In the genomic region with DNA sequence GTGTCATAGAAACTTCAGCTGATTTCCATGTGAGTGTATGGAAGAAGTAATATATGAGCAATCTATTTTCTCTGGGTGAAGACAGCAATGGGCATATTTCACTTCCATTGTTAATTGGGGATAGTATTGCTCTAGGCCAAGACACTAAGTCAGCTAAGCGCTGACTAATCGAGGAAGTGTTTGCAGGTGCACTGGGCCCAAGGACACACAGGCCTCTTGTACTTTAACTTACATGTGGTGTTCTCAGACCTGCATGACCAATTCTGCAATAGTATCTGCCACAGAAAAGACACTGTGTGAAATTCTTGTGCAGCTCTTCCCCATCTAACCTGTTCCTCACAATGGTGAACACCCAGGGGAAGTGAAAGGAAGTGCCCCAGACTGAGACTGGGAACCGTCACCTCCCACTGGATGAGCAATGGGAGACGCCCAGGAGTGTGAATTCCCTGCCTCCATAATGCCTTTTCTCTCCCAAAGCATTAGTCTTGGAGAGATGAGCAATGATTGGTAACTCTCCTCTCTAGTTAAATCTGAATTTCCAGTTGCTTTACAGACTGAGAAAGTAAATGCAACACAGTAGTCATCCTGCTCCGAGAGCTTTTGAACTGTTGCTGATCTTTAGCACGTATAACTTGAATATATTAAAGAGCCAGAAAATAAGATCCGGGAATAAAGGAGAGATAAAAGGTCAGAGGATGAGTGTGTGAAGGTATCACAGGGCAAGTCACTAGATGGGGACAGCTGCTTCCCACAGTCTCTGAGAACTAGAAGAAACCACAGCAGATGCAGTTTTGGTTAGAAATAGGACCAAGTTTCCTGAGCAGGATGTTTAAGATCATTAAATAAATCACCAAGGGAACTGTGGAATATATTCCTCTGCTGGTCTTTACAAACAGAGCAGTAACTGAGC, we compare ENCODE assay signal across 1 cellular context.
TF ChIP-seq lines count a peak whose summit lies in the region.

No MANE protein-coding gene starts in this region.

TF ChIP-seq in SK-N-SH treated with all-trans-retinoic acid at 6 μM for 48 hours, 23 proteins besides CTCF, POLR2A, EP300 and RAD21 (continued from another document):
- TF ChIP-seq TSHZ2 (CRISPR knock-in tag; IDR thresholded peaks at IDR 0.05) (no peak), ZNF70 (CRISPR knock-in tag; IDR thresholded peaks at IDR 0.05) (no peak), PPARA (CRISPR knock-in tag; IDR thresholded peaks at IDR 0.05; ENCODE audit: borderline replicate concordance) (no peak), ZFP3 (CRISPR knock-in tag; IDR thresholded peaks at IDR 0.05) (no peak), OSR1 (CRISPR knock-in tag; IDR thresholded peaks at IDR 0.05) (no peak), CSRNP3 (CRISPR knock-in tag; IDR thresholded peaks at IDR 0.05) (no peak), ZFP30 (CRISPR knock-in tag; IDR thresholded peaks at IDR 0.05) (no peak)
- TF ChIP-seq, protein P1, sequence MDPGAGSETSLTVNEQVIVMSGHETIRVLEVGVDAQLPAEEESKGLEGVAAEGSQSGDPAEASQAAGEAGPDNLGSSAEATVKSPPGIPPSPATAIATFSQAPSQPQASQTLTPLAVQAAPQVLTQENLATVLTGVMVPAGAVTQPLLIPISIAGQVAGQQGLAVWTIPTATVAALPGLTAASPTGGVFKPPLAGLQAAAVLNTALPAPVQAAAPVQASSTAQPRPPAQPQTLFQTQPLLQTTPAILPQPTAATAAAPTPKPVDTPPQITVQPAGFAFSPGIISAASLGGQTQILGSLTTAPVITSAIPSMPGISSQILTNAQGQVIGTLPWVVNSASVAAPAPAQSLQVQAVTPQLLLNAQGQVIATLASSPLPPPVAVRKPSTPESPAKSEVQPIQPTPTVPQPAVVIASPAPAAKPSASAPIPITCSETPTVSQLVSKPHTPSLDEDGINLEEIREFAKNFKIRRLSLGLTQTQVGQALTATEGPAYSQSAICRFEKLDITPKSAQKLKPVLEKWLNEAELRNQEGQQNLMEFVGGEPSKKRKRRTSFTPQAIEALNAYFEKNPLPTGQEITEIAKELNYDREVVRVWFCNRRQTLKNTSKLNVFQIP (CRISPR knock-in tag; IDR thresholded peaks at IDR 0.05; ENCODE audit: borderline replicate concordance, low read depth): no peak
TF ChIP-seq in SK-N-SH treated with all-trans-retinoic acid at 6 μM for 48 hours: peak in this region for 0.
